ENCODE assay signal across 2 cellular contexts in genomic region chr7:84549409-84549808, GRCh38.
TF ChIP-seq lines count a peak whose summit lies in the region.

No MANE protein-coding gene starts in this region.

TF ChIP-seq in A549, 52 proteins besides CTCF, POLR2A, EP300 and RAD21:
- TF ChIP-seq ELK1 (IDR thresholded peaks at IDR 0.05; ENCODE audit: low read depth, low read length) (no peak), EHMT2 (IDR thresholded peaks at IDR 0.05; ENCODE audit: low read depth) (no peak), PHF8 (IDR thresholded peaks at IDR 0.05; ENCODE audit: borderline replicate concordance, low read depth) (no peak), JUN (IDR thresholded peaks at IDR 0.05) (no peak), HEYL (CRISPR knock-in tag; IDR thresholded peaks at IDR 0.05) (no peak), MAFK (IDR thresholded peaks at IDR 0.05; ENCODE audit: partially characterized antibody) (no peak), KDM1A (IDR thresholded peaks at IDR 0.05; ENCODE audit: low read depth) (no peak), ZC3H11A (IDR thresholded peaks at IDR 0.05) (no peak), KDM5A (IDR thresholded peaks at IDR 0.05) (no peak), HDAC2 (IDR thresholded peaks at IDR 0.05) (no peak), RARB (CRISPR knock-in tag; IDR thresholded peaks at IDR 0.05) (no peak), CEBPB (IDR thresholded peaks at IDR 0.05) (no peak), HOXB13 (CRISPR knock-in tag; IDR thresholded peaks at IDR 0.05; ENCODE audit: low read depth) (no peak), GATA3 (IDR thresholded peaks at IDR 0.05; ENCODE audit: borderline replicate concordance) (no peak), POLR2AphosphoS2 (conservative IDR thresholded peaks at IDR 0.05; ENCODE audit: low read length) (no peak), TFCP2L1 (CRISPR knock-in tag; IDR thresholded peaks at IDR 0.05) (no peak), MAX (IDR thresholded peaks at IDR 0.05) (no peak), ZFP36 (IDR thresholded peaks at IDR 0.05; ENCODE audit: borderline replicate concordance, partially characterized antibody) (no peak), NPAS2 (CRISPR knock-in tag; IDR thresholded peaks at IDR 0.05; ENCODE audit: borderline replicate concordance) (no peak)

TF ChIP-seq in IMR-90, 13 proteins besides CTCF, POLR2A, EP300 and RAD21 (continued from another document):
- TF ChIP-seq ELK1 (IDR thresholded peaks at IDR 0.05; ENCODE audit: borderline replicate concordance, low read depth, low read length), result no peak
- no peak for TF ChIP-seq MAZ (IDR thresholded peaks at IDR 0.05; ENCODE audit: borderline replicate concordance, low read depth, low read length)
- TF ChIP-seq CHD1 (IDR thresholded peaks at IDR 0.05; ENCODE audit: low read depth, low read length), result no peak
- TF ChIP-seq RFX5 (IDR thresholded peaks at IDR 0.05; ENCODE audit: low read depth, low read length), result no peak
- no peak for TF ChIP-seq FOS (IDR thresholded peaks at IDR 0.05; ENCODE audit: low read depth, low read length)
- no peak for TF ChIP-seq NFE2L2 (IDR thresholded peaks at IDR 0.05; ENCODE audit: low read depth, low read length)
- no peak for TF ChIP-seq USF2 (IDR thresholded peaks at IDR 0.05; ENCODE audit: low read depth, low read length)
- TF ChIP-seq CEBPB (IDR thresholded peaks at IDR 0.05; ENCODE audit: low read depth, low read length), result peak; percentile 93
